ENCODE assay signal across 1 cellular context in genomic region chr16:81797443-81797842, GRCh38.
TF ChIP-seq lines count a peak whose summit lies in the region.

No MANE protein-coding gene starts in this region.

TF ChIP-seq in GM12878, 131 proteins besides CTCF, POLR2A, EP300 and RAD21 (continued from another document):
- TF ChIP-seq ZBTB40 (IDR thresholded peaks at IDR 0.05; ENCODE audit: borderline replicate concordance) (peak; percentile 70; the same call in 1 of the 2 replicates), IKZF2 (IDR thresholded peaks at IDR 0.05) (peak; percentile 64 to 76), IRF3 (IDR thresholded peaks at IDR 0.05) (no peak), GABPA (IDR thresholded peaks at IDR 0.05; ENCODE audit: low read depth) (peak; percentile 69; the same call in 1 of the 2 replicates), ATF7 (IDR thresholded peaks at IDR 0.05; ENCODE audit: low read depth) (peak; percentile 37), ZBED1 (IDR thresholded peaks at IDR 0.05; ENCODE audit: borderline replicate concordance) (peak; percentile 46; the same call in 1 of the 2 replicates), TAF1 (IDR thresholded peaks at IDR 0.05; ENCODE audit: borderline replicate concordance, low read depth, low read length) (0 out of 2 replicates have a peak, but pooled peaks have one; percentile 32), ZNF274 (IDR thresholded peaks at IDR 0.05; ENCODE audit: insufficient read depth, insufficient read length) (no peak), BACH1 (IDR thresholded peaks at IDR 0.05; ENCODE audit: borderline replicate concordance) (peak; percentile 50; the same call in 1 of the 2 replicates), BHLHE40 (IDR thresholded peaks at IDR 0.05; ENCODE audit: borderline replicate concordance in 1 of 2, low read depth in 2 of 2, low read length in 1 of 2) (peak; percentile 50 to 52; a peak in 1 of 4 replicates), HCFC1 (IDR thresholded peaks at IDR 0.05; ENCODE audit: low read length) (peak; percentile 36; the same call in 1 of the 2 replicates), ZNF687 (IDR thresholded peaks at IDR 0.05) (peak; percentile 98), MYC (IDR thresholded peaks at IDR 0.05; ENCODE audit: insufficient read depth, insufficient read length, insufficient replicate concordance, low read length, severe bottlenecking) (no peak), NR2F1 (conservative IDR thresholded peaks at IDR 0.05) (peak; percentile 92), E4F1 (IDR thresholded peaks at IDR 0.05; ENCODE audit: borderline replicate concordance, partially characterized antibody) (no peak), CBX5 (IDR thresholded peaks at IDR 0.05; ENCODE audit: low read depth) (no peak), GATAD2B (conservative IDR thresholded peaks at IDR 0.05; ENCODE audit: low read depth) (peak; percentile 72), TARDBP (IDR thresholded peaks at IDR 0.05; ENCODE audit: borderline replicate concordance) (no peak), TBL1XR1 (IDR thresholded peaks at IDR 0.05; ENCODE audit: low read depth, low read length) (no peak), BCL3 (IDR thresholded peaks at IDR 0.05; ENCODE audit: borderline replicate concordance, insufficient read depth, low read depth, low read length, poor library complexity, severe bottlenecking) (peak; percentile 42), TCF3 (IDR thresholded peaks at IDR 0.05; ENCODE audit: borderline replicate concordance, insufficient read depth, low read depth, low read length) (peak; percentile 86), ZNF207 (IDR thresholded peaks at IDR 0.05; ENCODE audit: borderline replicate concordance) (no peak), MEF2B (IDR thresholded peaks at IDR 0.05; ENCODE audit: partially characterized antibody, poor library complexity, severe bottlenecking) (peak; percentile 35), RUNX3 (IDR thresholded peaks at IDR 0.05; ENCODE audit: low read length) (peak; percentile 87), SREBF1 (IDR thresholded peaks at IDR 0.05; ENCODE audit: low read length) (no peak), CREB1 (IDR thresholded peaks at IDR 0.05; ENCODE audit: low read depth) (peak; percentile 37; the same call in 1 of the 2 replicates), ZSCAN29 (IDR thresholded peaks at IDR 0.05) (no peak), ZNF24 (IDR thresholded peaks at IDR 0.05) (no peak), NFIC (IDR thresholded peaks at IDR 0.05; ENCODE audit: low read depth, low read length) (peak; percentile 81), FOXM1 (IDR thresholded peaks at IDR 0.05; ENCODE audit: low read depth, low read length) (peak; percentile 75), MTA2 (IDR thresholded peaks at IDR 0.05; ENCODE audit: low read depth) (peak; percentile 69), CREM (IDR thresholded peaks at IDR 0.05; ENCODE audit: low read depth) (peak; percentile 81), ETV6 (conservative IDR thresholded peaks at IDR 0.05 in 1 of 2, IDR thresholded peaks at IDR 0.05 in 1 of 2; ENCODE audit: borderline replicate concordance in 1 of 2, low read depth in 1 of 2) (peak in 1 of 2 experiments; percentile 96; a peak in 2 of 4 replicates), PBX3 (IDR thresholded peaks at IDR 0.05; ENCODE audit: insufficient replicate concordance, low read depth, low read length) (no peak), MEF2A (IDR thresholded peaks at IDR 0.05; ENCODE audit: insufficient read depth, low read depth, low read length) (0 out of 2 replicates have a peak, but pooled peaks have one; percentile 32), IRF4 (IDR thresholded peaks at IDR 0.05; ENCODE audit: low read depth, low read length) (peak; percentile 87), POLR2AphosphoS5 (IDR thresholded peaks at IDR 0.05; ENCODE audit: low read length) (peak; percentile 47; the same call in 1 of the 2 replicates)
